Comparison of ENCODE assay signal across 1 cellular context in the genomic region with DNA sequence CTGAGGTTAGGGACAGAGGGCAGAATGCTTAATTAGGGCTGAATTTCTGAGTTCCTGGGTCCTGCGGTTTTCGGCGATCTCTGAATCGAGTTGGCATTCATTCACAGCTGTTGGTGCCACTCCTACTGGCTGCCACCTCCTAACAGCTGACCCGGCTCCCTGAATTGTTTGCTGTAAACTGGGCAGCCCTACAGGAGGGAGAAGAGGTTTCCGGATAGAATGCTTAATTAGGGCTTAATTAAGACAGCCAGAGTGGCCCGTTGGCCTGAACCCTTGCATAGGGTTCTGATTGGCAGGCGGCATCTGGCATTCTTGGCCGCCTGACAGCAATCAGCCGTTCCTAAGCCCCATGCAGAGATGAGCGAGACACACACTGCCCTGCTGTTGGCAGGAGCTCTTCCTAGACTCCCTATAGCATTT.
TF ChIP-seq lines count a peak whose summit lies in the region.

No MANE protein-coding gene starts in this region.

TF ChIP-seq in HepG2, 621 proteins besides CTCF, POLR2A, EP300 and RAD21 (continued from another document):
- TF ChIP-seq, protein P1, sequence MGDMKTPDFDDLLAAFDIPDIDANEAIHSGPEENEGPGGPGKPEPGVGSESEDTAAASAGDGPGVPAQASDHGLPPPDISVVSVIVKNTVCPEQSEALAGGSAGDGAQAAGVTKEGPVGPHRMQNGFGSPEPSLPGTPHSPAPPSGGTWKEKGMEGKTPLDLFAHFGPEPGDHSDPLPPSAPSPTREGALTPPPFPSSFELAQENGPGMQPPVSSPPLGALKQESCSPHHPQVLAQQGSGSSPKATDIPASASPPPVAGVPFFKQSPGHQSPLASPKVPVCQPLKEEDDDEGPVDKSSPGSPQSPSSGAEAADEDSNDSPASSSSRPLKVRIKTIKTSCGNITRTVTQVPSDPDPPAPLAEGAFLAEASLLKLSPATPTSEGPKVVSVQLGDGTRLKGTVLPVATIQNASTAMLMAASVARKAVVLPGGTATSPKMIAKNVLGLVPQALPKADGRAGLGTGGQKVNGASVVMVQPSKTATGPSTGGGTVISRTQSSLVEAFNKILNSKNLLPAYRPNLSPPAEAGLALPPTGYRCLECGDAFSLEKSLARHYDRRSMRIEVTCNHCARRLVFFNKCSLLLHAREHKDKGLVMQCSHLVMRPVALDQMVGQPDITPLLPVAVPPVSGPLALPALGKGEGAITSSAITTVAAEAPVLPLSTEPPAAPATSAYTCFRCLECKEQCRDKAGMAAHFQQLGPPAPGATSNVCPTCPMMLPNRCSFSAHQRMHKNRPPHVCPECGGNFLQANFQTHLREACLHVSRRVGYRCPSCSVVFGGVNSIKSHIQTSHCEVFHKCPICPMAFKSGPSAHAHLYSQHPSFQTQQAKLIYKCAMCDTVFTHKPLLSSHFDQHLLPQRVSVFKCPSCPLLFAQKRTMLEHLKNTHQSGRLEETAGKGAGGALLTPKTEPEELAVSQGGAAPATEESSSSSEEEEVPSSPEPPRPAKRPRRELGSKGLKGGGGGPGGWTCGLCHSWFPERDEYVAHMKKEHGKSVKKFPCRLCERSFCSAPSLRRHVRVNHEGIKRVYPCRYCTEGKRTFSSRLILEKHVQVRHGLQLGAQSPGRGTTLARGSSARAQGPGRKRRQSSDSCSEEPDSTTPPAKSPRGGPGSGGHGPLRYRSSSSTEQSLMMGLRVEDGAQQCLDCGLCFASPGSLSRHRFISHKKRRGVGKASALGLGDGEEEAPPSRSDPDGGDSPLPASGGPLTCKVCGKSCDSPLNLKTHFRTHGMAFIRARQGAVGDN (CRISPR knock-in tag; IDR thresholded peaks at IDR 0.05) = no peak
- no peak for TF ChIP-seq GATA4 (IDR thresholded peaks at IDR 0.05; ENCODE audit: borderline replicate concordance, low read depth)
- no peak for TF ChIP-seq CCAR2 (optimal IDR thresholded peaks at IDR 0.05; ENCODE audit: low read depth, low read length)
- no peak for TF ChIP-seq HMG20A (CRISPR knock-in tag; IDR thresholded peaks at IDR 0.05; ENCODE audit: borderline replicate concordance)
- no peak for TF ChIP-seq TBL1XR1 (IDR thresholded peaks at IDR 0.05; ENCODE audit: borderline replicate concordance, low read length, partially characterized antibody)
- TF ChIP-seq ZBTB3 (CRISPR knock-in tag; IDR thresholded peaks at IDR 0.05; ENCODE audit: borderline replicate concordance, low read depth) = no peak
- TF ChIP-seq POGZ (CRISPR knock-in tag; IDR thresholded peaks at IDR 0.05) = no peak
- TF ChIP-seq, protein P2, sequence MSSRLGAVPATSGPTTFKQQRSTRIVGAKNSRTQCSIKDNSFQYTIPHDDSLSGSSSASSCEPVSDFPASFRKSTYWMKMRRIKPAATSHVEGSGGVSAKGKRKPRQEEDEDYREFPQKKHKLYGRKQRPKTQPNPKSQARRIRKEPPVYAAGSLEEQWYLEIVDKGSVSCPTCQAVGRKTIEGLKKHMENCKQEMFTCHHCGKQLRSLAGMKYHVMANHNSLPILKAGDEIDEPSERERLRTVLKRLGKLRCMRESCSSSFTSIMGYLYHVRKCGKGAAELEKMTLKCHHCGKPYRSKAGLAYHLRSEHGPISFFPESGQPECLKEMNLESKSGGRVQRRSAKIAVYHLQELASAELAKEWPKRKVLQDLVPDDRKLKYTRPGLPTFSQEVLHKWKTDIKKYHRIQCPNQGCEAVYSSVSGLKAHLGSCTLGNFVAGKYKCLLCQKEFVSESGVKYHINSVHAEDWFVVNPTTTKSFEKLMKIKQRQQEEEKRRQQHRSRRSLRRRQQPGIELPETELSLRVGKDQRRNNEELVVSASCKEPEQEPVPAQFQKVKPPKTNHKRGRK (CRISPR knock-in tag; IDR thresholded peaks at IDR 0.05) = no peak
- TF ChIP-seq ZKSCAN1 (IDR thresholded peaks at IDR 0.05; ENCODE audit: low read length) = no peak
- TF ChIP-seq, protein P3, sequence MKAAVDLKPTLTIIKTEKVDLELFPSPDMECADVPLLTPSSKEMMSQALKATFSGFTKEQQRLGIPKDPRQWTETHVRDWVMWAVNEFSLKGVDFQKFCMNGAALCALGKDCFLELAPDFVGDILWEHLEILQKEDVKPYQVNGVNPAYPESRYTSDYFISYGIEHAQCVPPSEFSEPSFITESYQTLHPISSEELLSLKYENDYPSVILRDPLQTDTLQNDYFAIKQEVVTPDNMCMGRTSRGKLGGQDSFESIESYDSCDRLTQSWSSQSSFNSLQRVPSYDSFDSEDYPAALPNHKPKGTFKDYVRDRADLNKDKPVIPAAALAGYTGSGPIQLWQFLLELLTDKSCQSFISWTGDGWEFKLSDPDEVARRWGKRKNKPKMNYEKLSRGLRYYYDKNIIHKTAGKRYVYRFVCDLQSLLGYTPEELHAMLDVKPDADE (CRISPR knock-in tag; IDR thresholded peaks at IDR 0.05) = no peak
- TF ChIP-seq, protein P4, sequence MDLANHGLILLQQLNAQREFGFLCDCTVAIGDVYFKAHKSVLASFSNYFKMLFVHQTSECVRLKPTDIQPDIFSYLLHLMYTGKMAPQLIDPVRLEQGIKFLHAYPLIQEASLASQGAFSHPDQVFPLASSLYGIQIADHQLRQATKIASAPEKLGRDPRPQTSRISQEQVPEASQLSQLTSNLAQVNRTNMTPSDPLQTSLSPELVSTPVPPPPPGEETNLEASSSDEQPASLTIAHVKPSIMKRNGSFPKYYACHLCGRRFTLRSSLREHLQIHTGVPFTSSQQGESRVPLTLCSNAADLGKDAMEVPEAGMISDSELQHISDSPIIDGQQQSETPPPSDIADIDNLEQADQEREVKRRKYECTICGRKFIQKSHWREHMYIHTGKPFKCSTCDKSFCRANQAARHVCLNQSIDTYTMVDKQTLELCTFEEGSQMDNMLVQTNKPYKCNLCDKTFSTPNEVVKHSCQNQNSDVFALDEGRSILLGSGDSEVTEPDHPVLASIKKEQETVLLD (CRISPR knock-in tag; IDR thresholded peaks at IDR 0.05; ENCODE audit: low read depth) = no peak
